Comparison of ENCODE assay signal across 1 cellular context in the genomic region with DNA sequence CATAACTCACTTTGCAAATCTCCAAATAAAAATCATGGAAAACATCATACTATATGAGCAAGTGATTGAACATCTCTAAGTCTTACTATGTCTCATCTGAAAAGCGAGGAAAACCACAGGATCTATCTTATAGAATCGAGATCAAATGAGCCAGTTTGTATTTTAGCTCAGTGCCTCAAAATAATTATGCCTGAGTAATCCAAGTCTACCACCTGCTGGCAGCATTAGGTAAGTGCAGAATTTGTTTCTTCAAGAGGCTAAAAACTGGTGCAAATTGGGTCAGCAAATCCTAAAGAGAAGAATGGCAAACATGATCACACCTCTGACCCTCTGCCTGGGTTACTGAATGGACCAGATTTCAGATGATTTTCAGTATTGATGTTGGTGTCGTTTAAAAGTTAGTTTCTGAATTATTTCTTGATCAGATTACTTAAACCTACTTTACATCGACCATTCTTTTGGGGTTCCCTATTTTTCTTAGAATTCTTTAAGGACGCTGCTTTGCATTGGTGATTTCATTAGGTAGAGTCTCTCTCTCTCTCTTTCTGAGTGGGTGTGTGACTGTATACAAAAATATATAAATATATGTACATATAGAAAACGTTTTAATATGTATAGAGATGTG.
TF ChIP-seq lines count a peak whose summit lies in the region.

No MANE protein-coding gene starts in this region.

TF ChIP-seq in WTC11, 78 proteins besides CTCF, POLR2A, EP300 and RAD21 (continued from another document):
- TF ChIP-seq ARID4B (CRISPR knock-in tag; IDR thresholded peaks at IDR 0.05; ENCODE audit: borderline replicate concordance) (no peak), NR2C2 (CRISPR knock-in tag; IDR thresholded peaks at IDR 0.05) (no peak), CREM (CRISPR knock-in tag; IDR thresholded peaks at IDR 0.05) (no peak), FOXP1 (CRISPR knock-in tag; IDR thresholded peaks at IDR 0.05; ENCODE audit: borderline replicate concordance) (no peak), GABPB1 (CRISPR knock-in tag; IDR thresholded peaks at IDR 0.05) (no peak), NFE2L1 (CRISPR knock-in tag; IDR thresholded peaks at IDR 0.05) (no peak)
